Comparison of ENCODE assay signal across 16 cellular contexts in genomic region chr3:142436936-142437585, GRCh38.
"Had no signal": no experiment of that assay in that cellular context is flagged by ENCODE, and none has a peak within 500 bp of the region (broad histone marks: within the 10 kb centered on the region; RNA-seq: fewer than 3 reads in every experiment).

No MANE protein-coding gene starts in this region.

- H3K27me3 ChIP-seq: brain microvascular endothelial cell, neutrophil had no signal

- H3K27ac ChIP-seq: brain microvascular endothelial cell, neutrophil had no signal

- H3K27ac Mint-ChIP-seq: activated CD4-positive, alpha-beta memory T cell treated with anti-CD3 and anti-CD28 coated beads for 36 hours; activated CD8-positive, alpha-beta memory T cell treated with anti-CD3 and anti-CD28 coated beads, Interleukin-2, amount 10 ng/mL, durations not matched to agents 7 days and 5 days; activated naive CD8-positive, alpha-beta T cell treated with anti-CD3 and anti-CD28 coated beads for 36 hours; stimulated activated memory B cell treated with anti-CD40 and anti-IgM and Interleukin-4, amounts not matched to agents 10 μg/mL and 1 μg/mL and 100 μg/mL, for 72 hours had no signal

- H3K4me3 Mint-ChIP-seq: activated CD4-positive, alpha-beta memory T cell treated with anti-CD3 and anti-CD28 coated beads for 36 hours; activated CD8-positive, alpha-beta memory T cell treated with anti-CD3 and anti-CD28 coated beads, Interleukin-2, amount 10 ng/mL, durations not matched to agents 7 days and 5 days; activated naive CD8-positive, alpha-beta T cell treated with anti-CD3 and anti-CD28 coated beads for 36 hours; effector memory CD8-positive, alpha-beta T cell; naive B cell; stimulated activated memory B cell treated with anti-CD40 and anti-IgM and Interleukin-4, amounts not matched to agents 10 μg/mL and 1 μg/mL and 100 μg/mL, for 72 hours had no signal

- H3K9me3 ChIP-seq: neutrophil had no signal

- H3K27me3 Mint-ChIP-seq: activated CD4-positive, alpha-beta memory T cell treated with anti-CD3 and anti-CD28 coated beads for 36 hours; activated CD8-positive, alpha-beta memory T cell treated with anti-CD3 and anti-CD28 coated beads, Interleukin-2, amount 10 ng/mL, durations not matched to agents 7 days and 5 days; activated naive CD8-positive, alpha-beta T cell treated with anti-CD3 and anti-CD28 coated beads for 36 hours; effector memory CD8-positive, alpha-beta T cell; naive B cell; stimulated activated memory B cell treated with anti-CD40 and anti-IgM and Interleukin-4, amounts not matched to agents 10 μg/mL and 1 μg/mL and 100 μg/mL, for 72 hours had no signal

- ATAC-seq: activated CD8-positive, alpha-beta memory T cell treated with anti-CD3 and anti-CD28 coated beads, Interleukin-2, amount 10 ng/mL, durations not matched to agents 7 days and 5 days; effector memory CD8-positive, alpha-beta T cell; left cardiac atrium; stimulated activated memory B cell treated with anti-CD40 and anti-IgM and Interleukin-4, amounts not matched to agents 10 μg/mL and 1 μg/mL and 100 μg/mL, for 72 hours had no signal

- DNase-seq: activated CD4-positive, alpha-beta memory T cell treated with anti-CD3 and anti-CD28 coated beads for 36 hours; activated CD4-positive, alpha-beta T cell treated with anti-CD3 and anti-CD28 coated beads for 1 hour; activated CD8-positive, alpha-beta memory T cell treated with anti-CD3 and anti-CD28 coated beads, Interleukin-2, amount 10 ng/mL, durations not matched to agents 7 days and 5 days; activated effector memory CD4-positive, alpha-beta T cell treated with anti-CD3 and anti-CD28 coated beads, Interleukin-2, amount 50 U/mL, for 16 hours; activated naive CD8-positive, alpha-beta T cell treated with anti-CD3 and anti-CD28 coated beads for 36 hours; activated T-cell treated with anti-CD3 and anti-CD28 coated beads, Interleukin-2, amount 50 U/mL, for 1 hour; brain microvascular endothelial cell; cerebellar nuclear complex; dermis blood vessel endothelial cell; effector memory CD8-positive, alpha-beta T cell; foreskin melanocyte; head of caudate nucleus; left cardiac atrium; naive B cell had no signal

- H3K9me3 Mint-ChIP-seq: activated CD4-positive, alpha-beta memory T cell treated with anti-CD3 and anti-CD28 coated beads for 36 hours; activated naive CD8-positive, alpha-beta T cell treated with anti-CD3 and anti-CD28 coated beads for 36 hours; effector memory CD8-positive, alpha-beta T cell; stimulated activated memory B cell treated with anti-CD40 and anti-IgM and Interleukin-4, amounts not matched to agents 10 μg/mL and 1 μg/mL and 100 μg/mL, for 72 hours had no signal

- H3K36me3 Mint-ChIP-seq: naive B cell had no signal
